Comparison of ENCODE assay signal across 8 cellular contexts in genomic region chr11:65014146-65014960, GRCh38. TPM values are rescaled to one million over a fixed set of nuclear protein-coding genes. Genes with fewer than 3 reads are reported as not detected.
DNase-seq lines count a peak whose midpoint lies in the region; ATAC-seq and TF ChIP-seq lines count a peak whose summit lies in the region.

TSS of gene ARL2 (plus strand) at chr11:65014160. CDS start at chr11:65014208, 48 bp downstream.

- DNase-seq in DMS153 treated with DMSO at 0.1 percent for 48 hours (lab: John Stamatoyannopoulos, UW; ENCODE audit: unreplicated experiment) (peak; percentile 60), T47D (ENCODE audit: low read depth in 1 of 2, low spot score in 1 of 2) (peak; percentile 60 to 89), kidney epithelial cell (ENCODE audit: low read depth) (no peak), HuH-7.5 (ENCODE audit: low spot score) (no peak)
- DNase-seq in stimulated activated CD4-positive, alpha-beta T cell treated with anti-CD3 and anti-CD28 coated beads, TNF-alpha, amount 100 ng/mL, for 4 hours (ENCODE audit: low read depth in 3 of 3) = peak; percentile 21 to 76 (median 33)

- TF ChIP-seq CTCF in SU-DHL-6 (IDR thresholded peaks at IDR 0.05; ENCODE audit: insufficient read depth, low read length, poor library complexity, severe bottlenecking) (peak; percentile 65), kidney epithelial cell (IDR thresholded peaks at IDR 0.05; ENCODE audit: insufficient read depth, low read length, poor library complexity, severe bottlenecking) (no peak)

- in situ Hi-C loops in T47D (cut with HindIII; ENCODE audit: low pct_unique_long_range_greater_than_20kb, low sequenced_read_pairs) = no loop called here

- peak; percentile 61 for ATAC-seq in GM19328 (IDR thresholded peaks at IDR 0.05; ENCODE audit: unreplicated experiment)
- ATAC-seq in HG03439 (IDR thresholded peaks at IDR 0.05; ENCODE audit: unreplicated experiment) = peak; percentile 53

- H3K9me3 ChIP-seq in SU-DHL-6 (ENCODE audit: insufficient read depth, low read length) = no peaks in the 10 kb centered on the region

- H3K27me3 ChIP-seq in SU-DHL-6 (ENCODE audit: low read length) (no peaks in the 10 kb centered on the region), kidney epithelial cell (ENCODE audit: control insufficient read depth, insufficient read depth, low read length) (no peaks in the 10 kb centered on the region)

- H3K9me2 ChIP-seq in SU-DHL-6 (replicated peaks; ENCODE audit: insufficient read depth, low read length) = no peaks in the 10 kb centered on the region

- H3K4me2 ChIP-seq in SU-DHL-6 (ENCODE audit: low read depth, low read length, poor library complexity, severe bottlenecking) = peak within 1 kb of the TSS; percentile 82

- H4K20me1 ChIP-seq in SU-DHL-6 (ENCODE audit: low read depth, low read length) = no peaks in the 10 kb centered on the region

- H3K4me3 ChIP-seq in SU-DHL-6 (ENCODE audit: insufficient read depth, low read length, poor library complexity, severe bottlenecking) (peak within 1 kb of the TSS; percentile 96), kidney epithelial cell (ENCODE audit: low read depth, low read length) (peak within 1 kb of the TSS; percentile 72)

- H2AFZ ChIP-seq in SU-DHL-6 (ENCODE audit: low read depth, low read length, severe bottlenecking) = peak within 1 kb of the TSS; percentile 85

- H3K27ac ChIP-seq in SU-DHL-6 (ENCODE audit: low read depth, low read length) = peak within 1 kb of the TSS; percentile 88

- H3K9ac ChIP-seq in SU-DHL-6 (ENCODE audit: low read length) = peak within 1 kb of the TSS; percentile 74

- 0 out of 2 replicates have a peak, but pooled peaks cover 4% of the 10 kb centered on the region for H3F3A ChIP-seq in SU-DHL-6 (ENCODE audit: insufficient read depth)

- H3K79me2 ChIP-seq in SU-DHL-6 (ENCODE audit: insufficient read depth, low read length) = peaks cover 24% of the 10 kb centered on the region

- H3K36me3 ChIP-seq in SU-DHL-6 (ENCODE audit: low read length) = no peaks in the 10 kb centered on the region
- no peaks in the 10 kb centered on the region for H3K36me3 ChIP-seq in kidney epithelial cell (ENCODE audit: control insufficient read depth, insufficient read depth, low read length)

RNA-seq across cellular contexts. Expression of gene ARL2, which starts in this region (rescaled TPM):
- 164 and 170 TPM in 2 replicates for total RNA-seq in kidney epithelial cell

Comparison
In these comparisons a context has a peak if more than half of its experiments do, and no peak if none do; other contexts are left out.
1. DNase-seq: peak in DMS153 treated with DMSO at 0.1 percent for 48 hours (single experiment), T47D (2 of 2) and stimulated activated CD4-positive, alpha-beta T cell treated with anti-CD3 and anti-CD28 coated beads, TNF-alpha, amount 100 ng/mL, for 4 hours (3 of 3); none in kidney epithelial cell (single experiment) and HuH-7.5 (single experiment).